1 cellular context compared by ENCODE assay signal in genomic region chr1:201426395-201427310, GRCh38.
TF ChIP-seq lines count a peak whose summit lies in the region.

No MANE protein-coding gene starts in this region.

TF ChIP-seq in H1, 55 proteins besides CTCF, POLR2A, EP300 and RAD21:
- TF ChIP-seq CHD7 (IDR thresholded peaks at IDR 0.05; ENCODE audit: insufficient replicate concordance, low read length), result no peak
- TF ChIP-seq CREB1 (IDR thresholded peaks at IDR 0.05), result no peak
- no peak for TF ChIP-seq ZNF274 (IDR thresholded peaks at IDR 0.05; ENCODE audit: borderline replicate concordance, extremely low read depth, low read length)
- TF ChIP-seq KDM1A (IDR thresholded peaks at IDR 0.05; ENCODE audit: borderline replicate concordance, low read length), result peak; percentile 42; the same call in 1 of the 2 replicates
- no peak for TF ChIP-seq RFX5 (IDR thresholded peaks at IDR 0.05; ENCODE audit: borderline replicate concordance, low read depth, low read length)
- no peak for TF ChIP-seq CTBP2 (IDR thresholded peaks at IDR 0.05; ENCODE audit: borderline replicate concordance, insufficient read depth, insufficient read length, low read length)
TF ChIP-seq in H1: peak in this region for 1.
